ENCODE assay signal across 8 cellular contexts in genomic region chr10:78406648-78407008, GRCh38.
DNase-seq lines count a peak whose midpoint lies in the region; ATAC-seq, FAIRE-seq and TF ChIP-seq lines count a peak whose summit lies in the region.

No MANE protein-coding gene starts in this region.

- no peaks in the 10 kb centered on the region for H3K79me1 ChIP-seq in H1 (ENCODE audit: low read depth, low read length)

- H3K9me2 ChIP-seq in OCI-LY1 (ENCODE audit: low read depth, low read length) (no peaks in the 10 kb centered on the region), neural cell (ENCODE audit: insufficient read depth, low read length) (no peaks in the 10 kb centered on the region)

- H4K8ac ChIP-seq in H1 (ENCODE audit: extremely low read depth, insufficient read depth, low read length): no peak overlapping the region

- no peak for FAIRE-seq in H1 (lab: Jason Lieb, UNC)

- H3K27me3 ChIP-seq in OCI-LY1 (ENCODE audit: insufficient read depth, low read length) (no peaks in the 10 kb centered on the region), H1 (replicated peaks in 1 of 4; ENCODE audit: control insufficient read depth in 3 of 4, extremely low read depth in 1 of 4, insufficient read depth in 3 of 4, low read length in 3 of 4) (peaks cover 0 to 2% (median 0%) of the 10 kb centered on the region in 4 experiments; a peak in 1 of 7 replicates), neural cell (ENCODE audit: insufficient read depth, low read depth, low read length) (no peaks in the 10 kb centered on the region)

- H2BK15ac ChIP-seq in H1 (ENCODE audit: low read length): peak overlapping the region; percentile 25; the same call in 1 of the 2 replicates

- H3K4me1 ChIP-seq in OCI-LY1 (ENCODE audit: insufficient read depth, low read length, severe bottlenecking): no peaks in the 10 kb centered on the region
- peaks cover 2 to 17% (median 12%) of the 10 kb centered on the region in 4 experiments for H3K4me1 ChIP-seq in H1 (replicated peaks in 1 of 4; ENCODE audit: control insufficient read depth in 3 of 4, insufficient read depth in 4 of 4, low read length in 3 of 4)

- H4K5ac ChIP-seq in H1 (ENCODE audit: insufficient read length, low read depth, low read length): peak overlapping the region; percentile 27

- no peak for TF ChIP-seq CTCF in C4-2B (conservative IDR thresholded peaks at IDR 0.05)
- no peak for TF ChIP-seq CTCF in OCI-LY1 (IDR thresholded peaks at IDR 0.05; ENCODE audit: low read length)
- TF ChIP-seq CTCF in H1 (IDR thresholded peaks at IDR 0.05; ENCODE audit: control extremely low read depth in 1 of 3, insufficient read depth in 1 of 3, low read depth in 1 of 3, low read length in 3 of 3): no peak
- TF ChIP-seq CTCF in neural cell (IDR thresholded peaks at IDR 0.05; ENCODE audit: poor library complexity, severe bottlenecking): no peak

- no peak overlapping the region for H3K56ac ChIP-seq in H1 (replicated peaks; ENCODE audit: insufficient read length, low read depth, low read length)

- CTCF ChIA-PET in H1 (lab: Charles Lee; ENCODE audit: partially characterized antibody): interaction anchor here (1.0 to 3.0 kb wide), 6 partner anchors 12 to 174 kb away, joined by 3 to 11 read pairs (median 5); no protein-coding TSS in a partner anchor

- TF ChIP-seq EP300 in H1 (IDR thresholded peaks at IDR 0.05; ENCODE audit: borderline replicate concordance in 1 of 2, low read depth in 2 of 2, low read length in 2 of 2): no peak
- no peak for TF ChIP-seq EP300 in neural cell (conservative IDR thresholded peaks at IDR 0.05; ENCODE audit: poor library complexity, severe bottlenecking)

- no peak overlapping the region for H2AFZ ChIP-seq in OCI-LY1 (ENCODE audit: low read length)
- peak overlapping the region; percentile 98 for H2AFZ ChIP-seq in H1 (ENCODE audit: low read length)
- peak overlapping the region; percentile 52 for H2AFZ ChIP-seq in neural cell (ENCODE audit: low read depth, low read length)

- H3K4me2 ChIP-seq in OCI-LY1 (ENCODE audit: low read length) (no peak overlapping the region), H1 (ENCODE audit: insufficient read depth in 1 of 2, low read depth in 2 of 2, low read length in 2 of 2) (peak overlapping the region; percentile 80 to 99), neural cell (ENCODE audit: low read length) (peak overlapping the region; percentile 24)

- H3K36me3 ChIP-seq in OCI-LY1 (ENCODE audit: insufficient read depth, low read length) (no peaks in the 10 kb centered on the region), H1 (ENCODE audit: control insufficient read depth in 2 of 4, insufficient read depth in 4 of 4, low read length in 3 of 4) (no peaks in the 10 kb centered on the region), neural cell (ENCODE audit: insufficient read depth, low read length) (no peaks in the 10 kb centered on the region)

- no peak overlapping the region for H3K4ac ChIP-seq in H1 (replicated peaks; ENCODE audit: insufficient read length, low read depth, low read length)

- TF ChIP-seq RAD21 in H1 (IDR thresholded peaks at IDR 0.05 in 1 of 2, conservative IDR thresholded peaks at IDR 0.05 in 1 of 2; ENCODE audit: low read depth in 2 of 2, low read length in 2 of 2): no peak
- TF ChIP-seq RAD21 in neural cell (conservative IDR thresholded peaks at IDR 0.05): no peak

- H2BK120ac ChIP-seq in H1 (replicated peaks; ENCODE audit: low read depth, low read length): no peak overlapping the region

- H3K14ac ChIP-seq in H1 (ENCODE audit: insufficient read length): no peak overlapping the region

- peak overlapping the region; percentile 20 for H4K91ac ChIP-seq in H1 (replicated peaks; ENCODE audit: insufficient read length, low read length)

- WGBS in H1 (ENCODE audit: extremely low coverage in 1 of 2, insufficient coverage in 1 of 2, insufficient read length in 1 of 2, insufficient replicate concordance in 2 of 2, low coverage in 1 of 2, low lambda C conversion rate in 2 of 2, missing lambda C conversion rate in 1 of 2), 2 experiments: 32% methylated on average over 10 of the region's 10 CpGs; no CpG with 5 or more reads in 1 of the 2 experiments

- no peak overlapping the region for H2BK12ac ChIP-seq in H1 (ENCODE audit: low read depth, low read length)

- H3K9ac ChIP-seq in OCI-LY1 (ENCODE audit: low read length) (no peak overlapping the region), H1 (replicated peaks in 1 of 4; ENCODE audit: extremely low read depth in 1 of 4, low read depth in 3 of 4, low read length in 3 of 4) (no peak overlapping the region; a peak in 1 of 7 replicates), neural cell (ENCODE audit: low read length) (peak overlapping the region; percentile 81)

- no peak for TF ChIP-seq POLR2A in H1 (IDR thresholded peaks at IDR 0.05; ENCODE audit: control extremely low read depth in 1 of 2, low read depth in 2 of 2, low read length in 2 of 2)

- H2AK5ac ChIP-seq in H1 (ENCODE audit: low read depth, low read length): no peak overlapping the region

- H3K9me3 ChIP-seq in OCI-LY1 (ENCODE audit: low read length): no peaks in the 10 kb centered on the region
- no peaks in the 10 kb centered on the region for H3K9me3 ChIP-seq in H1 (ENCODE audit: insufficient read depth in 2 of 2, low read depth in 1 of 2, low read length in 1 of 2)
- H3K9me3 ChIP-seq in neural cell (ENCODE audit: low read length): no peaks in the 10 kb centered on the region

- H4K20me1 ChIP-seq in OCI-LY1 (ENCODE audit: insufficient read depth, low read length) (no peaks in the 10 kb centered on the region), H1 (replicated peaks in 1 of 2; ENCODE audit: control insufficient read depth in 1 of 2, insufficient read depth in 2 of 2, low read length in 2 of 2) (no peaks in the 10 kb centered on the region), neural cell (ENCODE audit: insufficient read depth) (no peaks in the 10 kb centered on the region)

- H3K23me2 ChIP-seq in H1 (ENCODE audit: low read depth, low read length): peaks cover 4% of the 10 kb centered on the region; the same call in 1 of the 2 replicates

- H3K27ac ChIP-seq in C4-2B (peak overlapping the region; percentile 54; the same call in 1 of the 2 replicates), OCI-LY1 (ENCODE audit: low read depth, low read length, poor library complexity, severe bottlenecking) (no peak overlapping the region), H1 (ENCODE audit: low read depth, low read length) (no peak overlapping the region), neural cell (ENCODE audit: low read length) (peak overlapping the region; percentile 93)

- H3K79me2 ChIP-seq in OCI-LY1 (ENCODE audit: insufficient read depth, low read length) (no peaks in the 10 kb centered on the region), H1 (ENCODE audit: control insufficient read depth in 1 of 2, insufficient read depth in 2 of 2, low read length in 2 of 2) (no peaks in the 10 kb centered on the region), neural cell (replicated peaks; ENCODE audit: insufficient read depth, low read length) (no peaks in the 10 kb centered on the region)

- H3F3A ChIP-seq in OCI-LY1 (ENCODE audit: insufficient read depth, low read length) (no peaks in the 10 kb centered on the region), neural cell (ENCODE audit: insufficient read depth, low read length, poor library complexity, severe bottlenecking) (no peaks in the 10 kb centered on the region)

- H3K18ac ChIP-seq in H1 (ENCODE audit: extremely low read depth, low read length): peak overlapping the region; percentile 42

- DNase-seq in H1 (ENCODE audit: low read depth in 1 of 2, low spot score in 2 of 2) (no peak), cerebellar nuclear complex (lab: John Stamatoyannopoulos, UW) (no peak), NCI-H2227 treated with DMSO at 0.1 percent for 48 hours (lab: John Stamatoyannopoulos, UW) (no peak), Kasumi-1 (lab: John Stamatoyannopoulos, UW) (no peak)

- peak overlapping the region; percentile 23 for H3K4me3 ChIP-seq in OCI-LY1 (ENCODE audit: low read depth, low read length, poor library complexity, severe bottlenecking)
- peak overlapping the region; percentile 63 to 90 (median 83); a peak in 7 of 8 replicates for H3K4me3 ChIP-seq in H1 (ENCODE audit: extremely low read depth in 1 of 4, insufficient read depth in 2 of 4, low read depth in 3 of 4, low read length in 4 of 4)
- peak overlapping the region; percentile 62 for H3K4me3 ChIP-seq in neural cell (ENCODE audit: low read length)

- 0 out of 2 replicates have a peak overlapping the region, but pooled peaks have one; percentile 57 for H2BK20ac ChIP-seq in H1 (ENCODE audit: low read length)

- H2BK5ac ChIP-seq in H1 (ENCODE audit: low read depth, low read length): no peak overlapping the region; the same call in 1 of the 2 replicates

- POLR2A ChIA-PET in H1 (lab: Charles Lee; ENCODE audit: partially characterized antibody): no interaction called here

- no peak overlapping the region for H3K23ac ChIP-seq in H1 (ENCODE audit: insufficient read length)

- ATAC-seq in HG02885 (IDR thresholded peaks at IDR 0.05; ENCODE audit: poor library complexity, unreplicated experiment): no peak

TF ChIP-seq in H1, 55 proteins besides CTCF, POLR2A, EP300 and RAD21:
- TF ChIP-seq KDM4A (IDR thresholded peaks at IDR 0.05; ENCODE audit: low read depth, low read length, severe bottlenecking): peak; percentile 6
- TF ChIP-seq SIN3A (conservative IDR thresholded peaks at IDR 0.05 in 1 of 2, IDR thresholded peaks at IDR 0.05 in 1 of 2; ENCODE audit: low read depth in 1 of 2, low read length in 2 of 2): no peak
- 0 out of 2 replicates have a peak, but pooled peaks have one; percentile 27 for TF ChIP-seq MAX (IDR thresholded peaks at IDR 0.05)
- no peak for TF ChIP-seq FOSL1 (IDR thresholded peaks at IDR 0.05; ENCODE audit: insufficient read depth, low read depth, low read length)
- TF ChIP-seq KDM5A (IDR thresholded peaks at IDR 0.05; ENCODE audit: low read length): no peak

TF ChIP-seq in neural cell, 6 proteins besides CTCF, POLR2A, EP300 and RAD21 (continues in another document):
- TF ChIP-seq MXI1 (conservative IDR thresholded peaks at IDR 0.05; ENCODE audit: poor library complexity, severe bottlenecking): no peak
- TF ChIP-seq POLR2AphosphoS5 (IDR thresholded peaks at IDR 0.05): no peak
- TF ChIP-seq SMC3 (conservative IDR thresholded peaks at IDR 0.05; ENCODE audit: poor library complexity): no peak
- no peak for TF ChIP-seq EZH2 (IDR thresholded peaks at IDR 0.05; ENCODE audit: borderline replicate concordance, insufficient read depth, low read length, poor library complexity, severe bottlenecking)

Comparison
In these comparisons a context has a peak if more than half of its experiments do, and no peak if none do; other contexts are left out.
1. H3K27ac ChIP-seq: peak in C4-2B (single experiment) and neural cell (single experiment); none in OCI-LY1 (single experiment) and H1 (single experiment).
2. H3K4me3 ChIP-seq: peak in every context shown above with its lines; median percentile 83 in H1; 62 in neural cell; 23 in OCI-LY1.